In the genomic region with DNA sequence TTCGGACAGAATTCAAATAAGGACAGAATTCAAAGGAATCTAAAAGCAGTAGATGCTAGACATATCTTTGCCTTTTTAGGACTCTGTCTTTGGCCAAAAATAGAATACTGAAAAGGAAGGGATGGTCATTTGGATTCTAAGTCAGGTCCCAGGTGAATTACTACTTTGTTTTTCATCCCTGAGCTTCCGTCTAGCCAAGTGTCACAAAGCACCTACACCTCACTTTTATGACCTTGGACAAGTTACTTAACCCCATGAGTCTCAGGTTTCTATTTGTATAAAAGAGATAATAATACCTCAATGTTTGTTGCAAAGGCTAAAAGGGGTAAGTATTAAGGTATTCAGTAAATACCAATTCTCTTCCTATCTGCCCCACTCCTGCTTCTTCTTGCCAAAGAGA, we compare ENCODE assay signal across 22 cellular contexts.
"Had no signal": no experiment of that assay in that cellular context is flagged by ENCODE, and none has a peak within 500 bp of the region (broad histone marks: within the 10 kb centered on the region; RNA-seq: fewer than 3 reads in every experiment).

No MANE protein-coding gene starts in this region.

- H3K27ac ChIP-seq: adrenal gland had no signal

- H3K9me3 Mint-ChIP-seq: activated naive CD8-positive, alpha-beta T cell treated with anti-CD3 and anti-CD28 coated beads, Interleukin-2, amount 10 ng/mL, durations not matched to agents 7 days and 5 days; WTC11 had no signal

- H3K27ac Mint-ChIP-seq: activated CD8-positive, alpha-beta T cell treated with anti-CD3 and anti-CD28 coated beads, Interleukin-2, amount 10 ng/mL, durations not matched to agents 7 days and 5 days; activated naive CD8-positive, alpha-beta T cell treated with anti-CD3 and anti-CD28 coated beads, Interleukin-2, amount 10 ng/mL, durations not matched to agents 7 days and 5 days; T-helper 17 cell; WTC11 had no signal

- DNase-seq: activated CD4-positive, alpha-beta T cell treated with anti-CD3 and anti-CD28 coated beads for 48 hours; activated CD4-positive, alpha-beta T cell treated with anti-CD3 and anti-CD28 coated beads, Interleukin-2, amount 50 U/mL, for 4 hours; activated CD4-positive, CD25-positive, alpha-beta regulatory T cell treated with anti-CD3 and anti-CD28 coated beads, Interleukin-2, amount 50 U/mL, for 72 hours; activated CD8-positive, alpha-beta memory T cell treated with anti-CD3 and anti-CD28 coated beads, Interleukin-2, amount 50 U/mL, for 48 hours; activated CD8-positive, alpha-beta T cell treated with anti-CD3 and anti-CD28 coated beads, Interleukin-2, amount 10 ng/mL, durations not matched to agents 7 days and 5 days; activated naive CD4-positive, alpha-beta T cell treated with anti-CD3 and anti-CD28 coated beads, Interleukin-2, amount 50 U/mL, for 16 hours; activated naive CD8-positive, alpha-beta T cell treated with anti-CD3 and anti-CD28 coated beads, Interleukin-2, amount 10 ng/mL, durations not matched to agents 7 days and 5 days; activated T-cell treated with anti-CD3 and anti-CD28 coated beads, Interleukin-2, amount 50 U/mL, for 1 hour; adrenal gland; anterior cingulate cortex; Karpas-422; NCI-H1092; NCI-H1417; NCI-H2029; NCI-H2107; NCI-H510A treated with DMSO at 0.1 percent for 48 hours; SHP77 treated with DMSO at 0.1 percent for 48 hours; T-helper 17 cell; T-helper 9 cell had no signal

- H3K4me3 Mint-ChIP-seq: activated CD8-positive, alpha-beta T cell treated with anti-CD3 and anti-CD28 coated beads, Interleukin-2, amount 10 ng/mL, durations not matched to agents 7 days and 5 days; activated naive CD8-positive, alpha-beta T cell treated with anti-CD3 and anti-CD28 coated beads, Interleukin-2, amount 10 ng/mL, durations not matched to agents 7 days and 5 days; T-helper 17 cell; WTC11 had no signal

- H3K4me1 ChIP-seq: adrenal gland had no signal

- FAIRE-seq: K562, RCC 7860 had no signal

- H3K4me1 Mint-ChIP-seq: WTC11 had no signal

- H3K4me3 ChIP-seq: adrenal gland, K562 had no signal

- H3K27me3 Mint-ChIP-seq: activated naive CD8-positive, alpha-beta T cell treated with anti-CD3 and anti-CD28 coated beads, Interleukin-2, amount 10 ng/mL, durations not matched to agents 7 days and 5 days; T-helper 17 cell had no signal

- H3K36me3 ChIP-seq: adrenal gland had no signal

- H3K27me3 ChIP-seq: adrenal gland had no signal

- H3K9me3 ChIP-seq: adrenal gland had no signal
